ENCODE assay signal across 19 cellular contexts in genomic region chr2:236873666-236874065, GRCh38.
A peak's percentile ranks its signal among the peaks of the same experiment; 100 is the strongest.
DNase-seq lines count a peak whose midpoint lies in the region; ATAC-seq, FAIRE-seq and TF ChIP-seq lines count a peak whose summit lies in the region.
"Had no signal": no experiment of that assay in that cellular context is flagged by ENCODE, and none has a peak within 500 bp of the region (broad histone marks: within the 10 kb centered on the region; RNA-seq: fewer than 3 reads in every experiment).

No MANE protein-coding gene starts in this region.

- FAIRE-seq in bronchial epithelial cell (lab: Jason Lieb, UNC), result no peak
- no peak for FAIRE-seq in keratinocyte (lab: Jason Lieb, UNC)

- H3K27ac ChIP-seq in mammary epithelial cell (ENCODE audit: insufficient read depth, low read depth, low read length) (no peak overlapping the region), keratinocyte (ENCODE audit: control insufficient read depth, insufficient read depth, low read length) (peak overlapping the region; percentile 21)

- no peak overlapping the region for H3K4me3 Mint-ChIP-seq in MCF 10A (ENCODE audit: unreplicated experiment)
- H3K4me3 Mint-ChIP-seq: CD4-positive, alpha-beta memory T cell had no signal

- H3K9ac ChIP-seq in mammary epithelial cell (ENCODE audit: insufficient read depth, low read length) (no peak overlapping the region), keratinocyte (ENCODE audit: control insufficient read depth, extremely low read depth, insufficient read depth, low read length) (no peak overlapping the region)

- H3K4me2 ChIP-seq in mammary epithelial cell (ENCODE audit: insufficient read depth, low read depth, low read length) (no peak overlapping the region), keratinocyte (ENCODE audit: control insufficient read depth, extremely low read depth, insufficient read depth, low read depth, low read length) (peak overlapping the region; percentile 31)

- H3K4me1 Mint-ChIP-seq in MCF 10A (ENCODE audit: insufficient read depth, unreplicated experiment), result peaks cover 19% of the 10 kb centered on the region

- CTCF ChIA-PET in mammary epithelial cell (lab: Charles Lee; ENCODE audit: low non-redundant PET), result no interaction called here
- CTCF ChIA-PET in MCF 10A (lab: Yijun Ruan, JAX), result interaction anchor here (0.6 kb wide), 1 partner anchor 115 kb away, joined by 3 read pairs; no protein-coding TSS in a partner anchor

- dilution Hi-C loops in mammary epithelial cell (cut with HindIII; ENCODE audit: low sequenced_read_pairs), result no loop called here
- dilution Hi-C loops in keratinocyte (cut with MboI; ENCODE audit: extremely low pct_ligation_motif_present, low sequenced_read_pairs), result no loop called here

- in situ Hi-C loops in mammary epithelial cell (cut with MboI; ENCODE audit: low sequenced_read_pairs in 2 of 2), result no loop called here

- peaks cover 2% of the 10 kb centered on the region for H3K9me1 ChIP-seq in keratinocyte (ENCODE audit: control insufficient read depth, extremely low read depth, insufficient read depth, low read length)

- no peak overlapping the region for H3K27ac Mint-ChIP-seq in MCF 10A (ENCODE audit: low read depth, unreplicated experiment)

- WGBS in mammary epithelial cell (ENCODE audit: low coverage, missing lambda C conversion rate), result 7% methylated on average over 4 of the region's 4 CpGs

- no peaks in the 10 kb centered on the region for H3K9me3 Mint-ChIP-seq in MCF 10A (ENCODE audit: unreplicated experiment)
- H3K9me3 Mint-ChIP-seq: CD4-positive, alpha-beta memory T cell had no signal

- POLR2A ChIA-PET in MCF 10A (lab: Yijun Ruan, JAX), result no interaction called here

- H4K20me1 ChIP-seq in mammary epithelial cell (ENCODE audit: insufficient read depth, low read length), result no peaks in the 10 kb centered on the region
- no peaks in the 10 kb centered on the region for H4K20me1 ChIP-seq in keratinocyte (ENCODE audit: control insufficient read depth, extremely low read depth, insufficient read depth, low read length)

- intact Hi-C loops in mammary epithelial cell (cut with micrococcal nuclease) (no loop called here), MCF 10A (cut with micrococcal nuclease) (loop anchor here (10.0 kb wide), 2 partner anchors 101 to 159 kb away; no protein-coding TSS in a partner anchor)

- no peak overlapping the region for H2AFZ ChIP-seq in mammary epithelial cell (ENCODE audit: low read depth, low read length)
- H2AFZ ChIP-seq in keratinocyte (ENCODE audit: control insufficient read depth, low read length), result no peak overlapping the region

- no peaks in the 10 kb centered on the region for H3K36me3 Mint-ChIP-seq in MCF 10A (ENCODE audit: insufficient read depth, unreplicated experiment)
- H3K36me3 Mint-ChIP-seq: CD4-positive, alpha-beta memory T cell had no signal

- H3K36me3 ChIP-seq in mammary epithelial cell (ENCODE audit: insufficient read depth, low read length), result no peaks in the 10 kb centered on the region
- no peaks in the 10 kb centered on the region for H3K36me3 ChIP-seq in bronchial epithelial cell (ENCODE audit: control insufficient read depth, insufficient read depth, low read length)
- no peaks in the 10 kb centered on the region for H3K36me3 ChIP-seq in keratinocyte (ENCODE audit: control insufficient read depth in 2 of 2, extremely low read depth in 1 of 2, insufficient read depth in 2 of 2, low read length in 2 of 2)

- no peaks in the 10 kb centered on the region for H3K79me2 ChIP-seq in mammary epithelial cell (ENCODE audit: insufficient read depth, low read length)
- no peaks in the 10 kb centered on the region for H3K79me2 ChIP-seq in keratinocyte (ENCODE audit: control insufficient read depth, insufficient read depth, low read length)

- H3K4me1 ChIP-seq in mammary epithelial cell (ENCODE audit: insufficient read depth, low read length) (peaks cover 44% of the 10 kb centered on the region), keratinocyte (ENCODE audit: control insufficient read depth, extremely low read depth, insufficient read depth, low read length) (peaks cover 57% of the 10 kb centered on the region)

- H3K9me3 ChIP-seq in mammary epithelial cell (replicated peaks; ENCODE audit: insufficient read depth, low read length) (no peaks in the 10 kb centered on the region), keratinocyte (ENCODE audit: control insufficient read depth, low read depth, low read length) (no peaks in the 10 kb centered on the region)

- H3K27me3 Mint-ChIP-seq in MCF 10A (ENCODE audit: insufficient read depth, unreplicated experiment), result no peaks in the 10 kb centered on the region

- DNase-seq in mammary epithelial cell (peak; percentile 25), MCF 10A (ENCODE audit: unreplicated experiment) (no peak), bronchial epithelial cell (ENCODE audit: low read depth) (peak; percentile 86), keratinocyte (ENCODE audit: low read depth, low spot score) (no peak), ureter (ENCODE audit: low spot score) (peak; percentile 7), HPDE6-E6E7 (ENCODE audit: extremely low spot score) (no peak), KG1 (lab: John Stamatoyannopoulos, UW) (no peak)
- DNase-seq: CD4-positive, alpha-beta memory T cell; DMS153; H7; NCI-H1105 treated with DMSO at 0.1 percent for 48 hours; NCI-H1694; NCI-H2081 treated with DMSO at 0.1 percent for 48 hours; NCI-H510A; NCI-H774; OCI-M1; SHP77 had no signal

- TF ChIP-seq CTCF in mammary epithelial cell (conservative IDR thresholded peaks at IDR 0.05 in 1 of 2, IDR thresholded peaks at IDR 0.05 in 1 of 2; ENCODE audit: extremely low read depth in 1 of 2, insufficient read depth in 1 of 2, low read depth in 1 of 2, low read length in 2 of 2) (no peak), MCF 10A (IDR thresholded peaks at IDR 0.05; ENCODE audit: unreplicated experiment) (no peak), bronchial epithelial cell (IDR thresholded peaks at IDR 0.05; ENCODE audit: insufficient read depth, low read length, severe bottlenecking) (no peak), keratinocyte (optimal IDR thresholded peaks at IDR 0.05 in 1 of 3, IDR thresholded peaks at IDR 0.05 in 1 of 3, conservative IDR thresholded peaks at IDR 0.05 in 1 of 3; ENCODE audit: extremely low read depth in 1 of 3, insufficient read depth in 2 of 3, low read length in 3 of 3) (no peak)

- H3K4me3 ChIP-seq in mammary epithelial cell (replicated peaks in 1 of 3; ENCODE audit: insufficient read depth in 1 of 3, low read depth in 2 of 3, low read length in 3 of 3) (no peak overlapping the region), bronchial epithelial cell (ENCODE audit: low read depth, low read length) (no peak overlapping the region), keratinocyte (ENCODE audit: control insufficient read depth in 2 of 3, extremely low read depth in 1 of 3, insufficient read depth in 2 of 3, low read depth in 1 of 3, low read length in 3 of 3) (no peak overlapping the region)

- no peak for ATAC-seq in GM19455 (IDR thresholded peaks at IDR 0.05; ENCODE audit: unreplicated experiment)
- ATAC-seq: SK-N-SH treated with all-trans-retinoic acid at 6 μM for 48 hours had no signal

- BruUV-seq in mammary epithelial cell (replicated peaks; lab: Mats Ljungman, UMichigan) (no TSS peak), MCF 10A (replicated peaks; lab: Mats Ljungman, UMichigan) (no TSS peak)

- H3K27me3 ChIP-seq in mammary epithelial cell (ENCODE audit: insufficient read depth, low read length) (no peaks in the 10 kb centered on the region), bronchial epithelial cell (ENCODE audit: control insufficient read depth, insufficient read depth, low read length) (no peaks in the 10 kb centered on the region), keratinocyte (ENCODE audit: control insufficient read depth, extremely low read depth, insufficient read depth, low read length) (no peaks in the 10 kb centered on the region)

Comparison
In these comparisons a context has a peak if more than half of its experiments do, and no peak if none do; other contexts are left out.
1. DNase-seq: peak in mammary epithelial cell (single experiment), bronchial epithelial cell (single experiment) and ureter (single experiment); none in MCF 10A (single experiment), keratinocyte (single experiment), HPDE6-E6E7 (single experiment) and KG1 (single experiment).